8 cellular contexts compared by ENCODE assay signal in the genomic region with DNA sequence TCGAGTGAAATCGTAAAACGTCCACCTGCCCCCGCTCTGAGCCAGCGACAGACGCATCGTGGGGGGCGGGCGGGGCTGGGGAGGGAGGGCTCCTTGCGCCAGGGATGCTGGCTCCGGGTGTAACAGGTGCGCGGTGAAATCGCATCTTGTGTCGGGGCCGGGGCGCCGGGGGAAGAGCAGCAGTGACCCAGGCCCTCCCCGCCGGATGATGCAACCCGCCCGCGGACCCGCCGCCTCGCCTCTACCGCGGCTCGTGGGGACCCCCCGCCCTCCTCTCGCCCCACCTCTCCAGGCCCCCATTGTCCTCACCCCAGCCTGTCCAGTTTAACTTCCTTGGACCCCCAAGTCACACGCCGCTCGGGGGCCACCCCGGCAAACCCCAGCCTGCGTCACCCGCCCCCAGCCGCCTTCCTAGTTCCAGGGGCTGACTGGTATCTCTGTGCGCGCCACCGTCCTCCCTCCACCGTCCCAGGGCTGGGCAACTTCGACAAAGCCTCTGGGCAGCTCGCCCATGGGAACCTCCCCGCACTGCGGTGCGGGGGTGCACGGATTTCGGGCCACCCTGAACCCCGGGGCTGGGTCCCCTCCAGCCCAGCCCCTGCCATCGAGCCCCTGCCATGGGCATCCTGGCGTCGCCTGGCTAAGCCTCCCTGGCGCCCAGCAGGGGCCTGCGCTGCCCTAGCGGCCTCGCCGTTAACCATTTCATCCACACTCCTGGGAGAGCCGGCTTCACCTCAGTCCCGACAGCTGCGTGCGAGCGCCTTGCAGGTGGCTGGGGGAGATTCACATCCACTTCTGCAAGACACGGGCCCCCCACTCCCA. TPM values are rescaled to one million over a fixed set of nuclear protein-coding genes. Genes with fewer than 3 reads are reported as not detected.
DNase-seq lines count a peak whose midpoint lies in the region; ATAC-seq and TF ChIP-seq lines count a peak whose summit lies in the region.

No MANE protein-coding gene starts in this region.

- ATAC-seq in activated T-cell treated with anti-CD3 and anti-CD28 coated beads, Interleukin-2, amount 50 U/mL, for 72 hours (replicated peaks in 1 of 2): peak; percentile 65 to 68

- peaks cover 0 to 7% of the 10 kb centered on the region in 2 donors for H3K36me3 Mint-ChIP-seq in activated T-cell treated with anti-CD3 and anti-CD28 coated beads, Interleukin-2, amount 50 U/mL, for 72 hours (ENCODE audit: insufficient read depth in 2 of 2)
- peaks cover 6% of the 10 kb centered on the region for H3K36me3 Mint-ChIP-seq in type B pancreatic cell

- peaks cover 9% of the 10 kb centered on the region for H3K4me1 Mint-ChIP-seq in activated T-cell treated with anti-CD3 and anti-CD28 coated beads, Interleukin-2, amount 50 U/mL, for 72 hours (ENCODE audit: low read depth)
- peaks cover 5% of the 10 kb centered on the region for H3K4me1 Mint-ChIP-seq in type B pancreatic cell (ENCODE audit: unreplicated experiment)

- peak; percentile 45 for TF ChIP-seq CTCF in type B pancreatic cell (conservative IDR thresholded peaks at IDR 0.05)
- TF ChIP-seq CTCF in GM10266 (IDR thresholded peaks at IDR 0.05; ENCODE audit: control insufficient read depth, insufficient read depth, low read depth, missing control alignments): no peak

- peaks cover 2% of the 10 kb centered on the region for H3K27me3 ChIP-seq in layer of hippocampus (ENCODE audit: control insufficient read depth, insufficient read depth, low read length)

- DNase-seq in AG20443 (ENCODE audit: low spot score): peak; percentile 22
- peak; percentile 78 for DNase-seq in NCI-H1105 treated with DMSO at 0.1 percent for 48 hours (lab: John Stamatoyannopoulos, UW)
- DNase-seq in activated T-cell treated with anti-CD3 and anti-CD28 coated beads, Interleukin-2, amount 50 U/mL, for 72 hours: peak; percentile 56 to 57
- no peak for DNase-seq in type B pancreatic cell (ENCODE audit: extremely low spot score, unreplicated experiment)
- no peak for DNase-seq in NAMALWA (ENCODE audit: low spot score)
- DNase-seq in GM10266 (ENCODE audit: extremely low spot score): no peak
- no peak for DNase-seq in activated CD4-positive, CD25-positive, alpha-beta regulatory T cell treated with anti-CD3 and anti-CD28 coated beads, Interleukin-2, amount 50 U/mL, for 72 hours

- peaks cover 48% of the 10 kb centered on the region for H3K27me3 Mint-ChIP-seq in activated T-cell treated with anti-CD3 and anti-CD28 coated beads, Interleukin-2, amount 50 U/mL, for 72 hours (ENCODE audit: low read depth)
- H3K27me3 Mint-ChIP-seq in type B pancreatic cell: peaks cover 59% of the 10 kb centered on the region

- peak overlapping the region; percentile 77 for H3K27ac ChIP-seq in layer of hippocampus (ENCODE audit: low read depth, low read length)

- H3K9me3 Mint-ChIP-seq in activated T-cell treated with anti-CD3 and anti-CD28 coated beads, Interleukin-2, amount 50 U/mL, for 72 hours: no peaks in the 10 kb centered on the region
- no peaks in the 10 kb centered on the region for H3K9me3 Mint-ChIP-seq in type B pancreatic cell

- no peak overlapping the region for H3K27ac Mint-ChIP-seq in activated T-cell treated with anti-CD3 and anti-CD28 coated beads, Interleukin-2, amount 50 U/mL, for 72 hours
- peak overlapping the region; percentile 80 for H3K27ac Mint-ChIP-seq in type B pancreatic cell

- peak overlapping the region; percentile 86 to 88 for H3K4me3 Mint-ChIP-seq in activated T-cell treated with anti-CD3 and anti-CD28 coated beads, Interleukin-2, amount 50 U/mL, for 72 hours
- peak overlapping the region; percentile 65 for H3K4me3 Mint-ChIP-seq in type B pancreatic cell

RNA-seq across cellular contexts. Expression of gene KIF1A, which starts 0.8 kb away (rescaled TPM):
- total RNA-seq in activated T-cell treated with anti-CD3 and anti-CD28 coated beads, Interleukin-2, amount 50 U/mL, for 72 hours: 10 to 100 TPM; 28.8 to 30.1 TPM
- 78.4 and 112 TPM in 2 replicates for total RNA-seq in type B pancreatic cell (ENCODE audit: low replicate concordance)

RNA-seq across cellular contexts. Expression of gene AGXT, which starts 47.8 kb away (rescaled TPM):
- not detected for total RNA-seq in activated T-cell treated with anti-CD3 and anti-CD28 coated beads, Interleukin-2, amount 50 U/mL, for 72 hours
- total RNA-seq in type B pancreatic cell (ENCODE audit: low replicate concordance): 0.51 and 1.00 TPM in 2 replicates

Comparison
In these comparisons a context has a peak if more than half of its experiments do, and no peak if none do; other contexts are left out.
1. DNase-seq: peak in AG20443 (single experiment), NCI-H1105 treated with DMSO at 0.1 percent for 48 hours (single experiment) and activated T-cell treated with anti-CD3 and anti-CD28 coated beads, Interleukin-2, amount 50 U/mL, for 72 hours (2 of 2); none in type B pancreatic cell (single experiment), NAMALWA (single experiment), GM10266 (single experiment) and activated CD4-positive, CD25-positive, alpha-beta regulatory T cell treated with anti-CD3 and anti-CD28 coated beads, Interleukin-2, amount 50 U/mL, for 72 hours (single experiment).